1 cellular context compared by ENCODE assay signal in the genomic region with DNA sequence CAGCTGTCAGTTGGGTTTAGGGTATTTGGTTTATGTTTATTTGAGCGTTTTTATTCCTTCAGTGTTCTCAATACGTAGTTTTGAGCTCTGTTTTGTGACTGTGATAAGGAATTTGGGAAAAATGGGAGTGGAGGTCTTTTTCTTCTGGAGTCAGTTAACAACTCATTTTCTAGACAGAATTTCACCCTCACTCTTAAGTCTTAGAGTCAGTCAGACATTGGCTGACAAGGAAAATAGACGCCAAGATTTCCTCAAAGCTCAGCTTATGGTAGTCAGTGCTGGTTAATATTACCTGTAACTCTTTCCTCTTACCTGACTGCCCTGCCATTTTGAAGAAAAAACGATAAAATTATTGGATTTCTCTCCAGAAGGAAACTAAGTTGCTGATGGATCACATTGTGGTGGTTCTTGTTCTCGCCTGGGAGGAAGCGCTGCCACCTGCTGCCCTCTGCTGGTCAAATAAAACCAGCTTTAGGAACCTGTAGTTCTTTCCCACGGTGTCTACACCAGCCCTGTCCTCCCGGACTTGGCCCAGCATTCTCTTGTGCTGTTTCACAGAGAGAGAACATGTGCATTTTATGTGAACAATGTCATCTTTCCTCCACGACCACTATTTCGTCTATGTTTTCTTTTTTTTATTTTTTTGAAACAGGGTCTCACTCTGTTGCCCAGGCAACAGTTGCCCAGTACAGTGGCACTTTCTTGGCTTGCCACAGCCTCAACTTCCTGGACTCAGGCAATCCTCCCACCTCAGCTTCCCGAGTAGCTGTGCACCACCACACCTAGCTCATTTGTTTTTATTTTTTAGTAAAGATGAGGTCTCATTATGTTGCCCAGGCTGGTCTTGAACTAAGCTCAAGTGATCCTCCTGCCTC.
A peak's percentile ranks its signal among the peaks of the same experiment; 100 is the strongest.
TF ChIP-seq lines count a peak whose summit lies in the region.

No MANE protein-coding gene starts in this region.

TF ChIP-seq in HepG2, 621 proteins besides CTCF, POLR2A, EP300 and RAD21 (continued from another document and continues in another):
- TF ChIP-seq SNAI1 (CRISPR knock-in tag; IDR thresholded peaks at IDR 0.05; ENCODE audit: borderline replicate concordance) (no peak), ZNF3 (CRISPR knock-in tag; IDR thresholded peaks at IDR 0.05) (no peak), KMT2B (CRISPR knock-in tag; IDR thresholded peaks at IDR 0.05) (no peak), ZNF558 (CRISPR knock-in tag; IDR thresholded peaks at IDR 0.05; ENCODE audit: borderline replicate concordance) (no peak), MEF2D (CRISPR knock-in tag; IDR thresholded peaks at IDR 0.05) (0 out of 2 replicates have a peak, but pooled peaks have one; percentile 43), DMAP1 (CRISPR knock-in tag; IDR thresholded peaks at IDR 0.05) (no peak), CEBPG (CRISPR knock-in tag; IDR thresholded peaks at IDR 0.05) (0 out of 2 replicates have a peak, but pooled peaks have one; percentile 11), NR2F1 (CRISPR knock-in tag; IDR thresholded peaks at IDR 0.05) (0 out of 4 replicates have a peak, but pooled peaks of 1 of the 2 experiments have one; percentile 23), ZNF431 (CRISPR knock-in tag; IDR thresholded peaks at IDR 0.05; ENCODE audit: borderline replicate concordance, low read depth) (no peak), ZNF841 (CRISPR knock-in tag; IDR thresholded peaks at IDR 0.05; ENCODE audit: borderline replicate concordance) (no peak), ZNF260 (CRISPR knock-in tag; IDR thresholded peaks at IDR 0.05; ENCODE audit: borderline replicate concordance, low read depth) (no peak), ZEB1 (IDR thresholded peaks at IDR 0.05; ENCODE audit: insufficient replicate concordance, low read depth) (peak; percentile 38), DNMT3B (CRISPR knock-in tag; conservative IDR thresholded peaks at IDR 0.05) (no peak), FOSL1 (CRISPR knock-in tag; IDR thresholded peaks at IDR 0.05; ENCODE audit: borderline replicate concordance) (no peak), FOSL2 (CRISPR knock-in tag; IDR thresholded peaks at IDR 0.05) (peak; percentile 27; the same call in 1 of the 2 replicates), SOX6 (IDR thresholded peaks at IDR 0.05) (no peak), SOX6 (CRISPR knock-in tag; IDR thresholded peaks at IDR 0.05) (no peak), ZNF766 (CRISPR knock-in tag; IDR thresholded peaks at IDR 0.05; ENCODE audit: borderline replicate concordance) (no peak; the same call in 1 of the 2 replicates), ZNF614 (CRISPR knock-in tag; IDR thresholded peaks at IDR 0.05; ENCODE audit: borderline replicate concordance) (peak; percentile 40; the same call in 1 of the 2 replicates), HIVEP1 (CRISPR knock-in tag; IDR thresholded peaks at IDR 0.05) (no peak), ZNF263 (CRISPR knock-in tag; IDR thresholded peaks at IDR 0.05) (no peak), SMAD9 (CRISPR knock-in tag; IDR thresholded peaks at IDR 0.05) (no peak), ZNF703 (CRISPR knock-in tag; IDR thresholded peaks at IDR 0.05; ENCODE audit: borderline replicate concordance) (no peak), YEATS4 (CRISPR knock-in tag; IDR thresholded peaks at IDR 0.05; ENCODE audit: borderline replicate concordance) (peak; percentile 33; the same call in 1 of the 2 replicates), SP140L (CRISPR knock-in tag; IDR thresholded peaks at IDR 0.05; ENCODE audit: borderline replicate concordance) (no peak), DNMT1 (CRISPR knock-in tag; IDR thresholded peaks at IDR 0.05) (no peak), FOXK2 (IDR thresholded peaks at IDR 0.05) (no peak), ISX (CRISPR knock-in tag; conservative IDR thresholded peaks at IDR 0.05) (no peak), ZBTB8A (CRISPR knock-in tag; IDR thresholded peaks at IDR 0.05; ENCODE audit: borderline replicate concordance, low read depth) (no peak), HOXA3 (CRISPR knock-in tag; IDR thresholded peaks at IDR 0.05) (peak; percentile 32; the same call in 1 of the 2 replicates)
- TF ChIP-seq, protein P1, sequence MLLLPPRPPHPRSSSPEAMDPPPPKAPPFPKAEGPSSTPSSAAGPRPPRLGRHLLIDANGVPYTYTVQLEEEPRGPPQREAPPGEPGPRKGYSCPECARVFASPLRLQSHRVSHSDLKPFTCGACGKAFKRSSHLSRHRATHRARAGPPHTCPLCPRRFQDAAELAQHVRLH (CRISPR knock-in tag; IDR thresholded peaks at IDR 0.05; ENCODE audit: borderline replicate concordance, low read depth), result 0 out of 2 replicates have a peak, but pooled peaks have one; percentile 55
- TF ChIP-seq, protein P2, sequence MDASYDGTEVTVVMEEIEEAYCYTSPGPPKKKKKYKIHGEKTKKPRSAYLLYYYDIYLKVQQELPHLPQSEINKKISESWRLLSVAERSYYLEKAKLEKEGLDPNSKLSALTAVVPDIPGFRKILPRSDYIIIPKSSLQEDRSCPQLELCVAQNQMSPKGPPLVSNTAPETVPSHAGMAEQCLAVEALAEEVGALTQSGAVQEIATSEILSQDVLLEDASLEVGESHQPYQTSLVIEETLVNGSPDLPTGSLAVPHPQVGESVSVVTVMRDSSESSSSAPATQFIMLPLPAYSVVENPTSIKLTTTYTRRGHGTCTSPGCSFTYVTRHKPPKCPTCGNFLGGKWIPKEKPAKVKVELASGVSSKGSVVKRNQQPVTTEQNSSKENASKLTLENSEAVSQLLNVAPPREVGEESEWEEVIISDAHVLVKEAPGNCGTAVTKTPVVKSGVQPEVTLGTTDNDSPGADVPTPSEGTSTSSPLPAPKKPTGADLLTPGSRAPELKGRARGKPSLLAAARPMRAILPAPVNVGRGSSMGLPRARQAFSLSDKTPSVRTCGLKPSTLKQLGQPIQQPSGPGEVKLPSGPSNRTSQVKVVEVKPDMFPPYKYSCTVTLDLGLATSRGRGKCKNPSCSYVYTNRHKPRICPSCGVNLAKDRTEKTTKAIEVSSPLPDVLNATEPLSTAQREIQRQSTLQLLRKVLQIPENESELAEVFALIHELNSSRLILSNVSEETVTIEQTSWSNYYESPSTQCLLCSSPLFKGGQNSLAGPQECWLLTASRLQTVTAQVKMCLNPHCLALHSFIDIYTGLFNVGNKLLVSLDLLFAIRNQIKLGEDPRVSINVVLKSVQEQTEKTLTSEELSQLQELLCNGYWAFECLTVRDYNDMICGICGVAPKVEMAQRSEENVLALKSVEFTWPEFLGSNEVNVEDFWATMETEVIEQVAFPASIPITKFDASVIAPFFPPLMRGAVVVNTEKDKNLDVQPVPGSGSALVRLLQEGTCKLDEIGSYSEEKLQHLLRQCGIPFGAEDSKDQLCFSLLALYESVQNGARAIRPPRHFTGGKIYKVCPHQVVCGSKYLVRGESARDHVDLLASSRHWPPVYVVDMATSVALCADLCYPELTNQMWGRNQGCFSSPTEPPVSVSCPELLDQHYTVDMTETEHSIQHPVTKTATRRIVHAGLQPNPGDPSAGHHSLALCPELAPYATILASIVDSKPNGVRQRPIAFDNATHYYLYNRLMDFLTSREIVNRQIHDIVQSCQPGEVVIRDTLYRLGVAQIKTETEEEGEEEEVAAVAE (CRISPR knock-in tag; IDR thresholded peaks at IDR 0.05; ENCODE audit: borderline replicate concordance), result no peak
- TF ChIP-seq, protein P3, sequence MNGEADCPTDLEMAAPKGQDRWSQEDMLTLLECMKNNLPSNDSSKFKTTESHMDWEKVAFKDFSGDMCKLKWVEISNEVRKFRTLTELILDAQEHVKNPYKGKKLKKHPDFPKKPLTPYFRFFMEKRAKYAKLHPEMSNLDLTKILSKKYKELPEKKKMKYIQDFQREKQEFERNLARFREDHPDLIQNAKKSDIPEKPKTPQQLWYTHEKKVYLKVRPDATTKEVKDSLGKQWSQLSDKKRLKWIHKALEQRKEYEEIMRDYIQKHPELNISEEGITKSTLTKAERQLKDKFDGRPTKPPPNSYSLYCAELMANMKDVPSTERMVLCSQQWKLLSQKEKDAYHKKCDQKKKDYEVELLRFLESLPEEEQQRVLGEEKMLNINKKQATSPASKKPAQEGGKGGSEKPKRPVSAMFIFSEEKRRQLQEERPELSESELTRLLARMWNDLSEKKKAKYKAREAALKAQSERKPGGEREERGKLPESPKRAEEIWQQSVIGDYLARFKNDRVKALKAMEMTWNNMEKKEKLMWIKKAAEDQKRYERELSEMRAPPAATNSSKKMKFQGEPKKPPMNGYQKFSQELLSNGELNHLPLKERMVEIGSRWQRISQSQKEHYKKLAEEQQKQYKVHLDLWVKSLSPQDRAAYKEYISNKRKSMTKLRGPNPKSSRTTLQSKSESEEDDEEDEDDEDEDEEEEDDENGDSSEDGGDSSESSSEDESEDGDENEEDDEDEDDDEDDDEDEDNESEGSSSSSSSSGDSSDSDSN (CRISPR knock-in tag; IDR thresholded peaks at IDR 0.05), result no peak
- TF ChIP-seq, protein P4, sequence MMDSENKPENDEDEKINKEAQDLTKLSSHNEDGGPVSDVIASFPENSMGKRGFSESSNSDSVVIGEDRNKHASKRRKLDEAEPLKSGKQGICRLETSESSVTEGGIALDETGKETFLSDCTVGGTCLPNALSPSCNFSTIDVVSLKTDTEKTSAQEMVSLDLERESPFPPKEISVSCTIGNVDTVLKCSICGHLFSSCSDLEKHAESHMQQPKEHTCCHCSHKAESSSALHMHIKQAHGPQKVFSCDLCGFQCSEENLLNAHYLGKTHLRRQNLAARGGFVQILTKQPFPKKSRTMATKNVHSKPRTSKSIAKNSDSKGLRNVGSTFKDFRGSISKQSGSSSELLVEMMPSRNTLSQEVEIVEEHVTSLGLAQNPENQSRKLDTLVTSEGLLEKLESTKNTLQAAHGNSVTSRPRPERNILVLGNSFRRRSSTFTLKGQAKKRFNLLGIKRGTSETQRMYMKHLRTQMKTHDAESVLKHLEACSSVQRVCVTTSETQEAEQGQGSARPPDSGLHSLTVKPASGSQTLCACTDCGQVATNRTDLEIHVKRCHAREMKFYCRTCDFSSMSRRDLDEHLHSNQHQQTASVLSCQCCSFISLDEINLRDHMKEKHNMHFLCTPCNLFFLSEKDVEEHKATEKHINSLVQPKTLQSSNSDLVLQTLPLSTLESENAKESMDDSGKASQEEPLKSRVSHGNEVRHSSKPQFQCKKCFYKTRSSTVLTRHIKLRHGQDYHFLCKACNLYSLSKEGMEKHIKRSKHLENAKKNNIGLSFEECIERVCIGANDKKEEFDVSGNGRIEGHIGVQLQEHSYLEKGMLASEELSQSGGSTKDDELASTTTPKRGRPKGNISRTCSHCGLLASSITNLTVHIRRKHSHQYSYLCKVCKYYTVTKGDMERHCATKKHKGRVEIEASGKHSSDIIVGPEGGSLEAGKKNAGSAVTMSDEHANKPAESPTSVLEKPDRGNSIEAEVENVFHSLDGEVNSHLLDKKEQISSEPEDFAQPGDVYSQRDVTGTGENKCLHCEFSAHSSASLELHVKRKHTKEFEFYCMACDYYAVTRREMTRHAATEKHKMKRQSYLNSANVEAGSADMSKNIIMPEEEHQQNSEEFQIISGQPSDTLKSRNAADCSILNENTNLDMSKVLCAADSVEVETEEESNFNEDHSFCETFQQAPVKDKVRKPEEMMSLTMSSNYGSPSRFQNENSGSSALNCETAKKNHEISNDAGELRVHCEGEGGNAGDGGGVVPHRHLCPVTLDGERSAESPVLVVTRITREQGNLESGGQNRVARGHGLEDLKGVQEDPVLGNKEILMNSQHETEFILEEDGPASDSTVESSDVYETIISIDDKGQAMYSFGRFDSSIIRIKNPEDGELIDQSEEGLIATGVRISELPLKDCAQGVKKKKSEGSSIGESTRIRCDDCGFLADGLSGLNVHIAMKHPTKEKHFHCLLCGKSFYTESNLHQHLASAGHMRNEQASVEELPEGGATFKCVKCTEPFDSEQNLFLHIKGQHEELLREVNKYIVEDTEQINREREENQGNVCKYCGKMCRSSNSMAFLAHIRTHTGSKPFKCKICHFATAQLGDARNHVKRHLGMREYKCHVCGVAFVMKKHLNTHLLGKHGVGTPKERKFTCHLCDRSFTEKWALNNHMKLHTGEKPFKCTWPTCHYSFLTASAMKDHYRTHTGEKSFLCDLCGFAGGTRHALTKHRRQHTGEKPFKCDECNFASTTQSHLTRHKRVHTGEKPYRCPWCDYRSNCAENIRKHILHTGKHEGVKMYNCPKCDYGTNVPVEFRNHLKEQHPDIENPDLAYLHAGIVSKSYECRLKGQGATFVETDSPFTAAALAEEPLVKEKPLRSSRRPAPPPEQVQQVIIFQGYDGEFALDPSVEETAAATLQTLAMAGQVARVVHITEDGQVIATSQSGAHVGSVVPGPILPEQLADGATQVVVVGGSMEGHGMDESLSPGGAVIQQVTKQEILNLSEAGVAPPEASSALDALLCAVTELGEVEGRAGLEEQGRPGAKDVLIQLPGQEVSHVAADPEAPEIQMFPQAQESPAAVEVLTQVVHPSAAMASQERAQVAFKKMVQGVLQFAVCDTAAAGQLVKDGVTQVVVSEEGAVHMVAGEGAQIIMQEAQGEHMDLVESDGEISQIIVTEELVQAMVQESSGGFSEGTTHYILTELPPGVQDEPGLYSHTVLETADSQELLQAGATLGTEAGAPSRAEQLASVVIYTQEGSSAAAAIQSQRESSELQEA (CRISPR knock-in tag; IDR thresholded peaks at IDR 0.05; ENCODE audit: not compliant biosample characterization), result no peak
- TF ChIP-seq, protein P5, sequence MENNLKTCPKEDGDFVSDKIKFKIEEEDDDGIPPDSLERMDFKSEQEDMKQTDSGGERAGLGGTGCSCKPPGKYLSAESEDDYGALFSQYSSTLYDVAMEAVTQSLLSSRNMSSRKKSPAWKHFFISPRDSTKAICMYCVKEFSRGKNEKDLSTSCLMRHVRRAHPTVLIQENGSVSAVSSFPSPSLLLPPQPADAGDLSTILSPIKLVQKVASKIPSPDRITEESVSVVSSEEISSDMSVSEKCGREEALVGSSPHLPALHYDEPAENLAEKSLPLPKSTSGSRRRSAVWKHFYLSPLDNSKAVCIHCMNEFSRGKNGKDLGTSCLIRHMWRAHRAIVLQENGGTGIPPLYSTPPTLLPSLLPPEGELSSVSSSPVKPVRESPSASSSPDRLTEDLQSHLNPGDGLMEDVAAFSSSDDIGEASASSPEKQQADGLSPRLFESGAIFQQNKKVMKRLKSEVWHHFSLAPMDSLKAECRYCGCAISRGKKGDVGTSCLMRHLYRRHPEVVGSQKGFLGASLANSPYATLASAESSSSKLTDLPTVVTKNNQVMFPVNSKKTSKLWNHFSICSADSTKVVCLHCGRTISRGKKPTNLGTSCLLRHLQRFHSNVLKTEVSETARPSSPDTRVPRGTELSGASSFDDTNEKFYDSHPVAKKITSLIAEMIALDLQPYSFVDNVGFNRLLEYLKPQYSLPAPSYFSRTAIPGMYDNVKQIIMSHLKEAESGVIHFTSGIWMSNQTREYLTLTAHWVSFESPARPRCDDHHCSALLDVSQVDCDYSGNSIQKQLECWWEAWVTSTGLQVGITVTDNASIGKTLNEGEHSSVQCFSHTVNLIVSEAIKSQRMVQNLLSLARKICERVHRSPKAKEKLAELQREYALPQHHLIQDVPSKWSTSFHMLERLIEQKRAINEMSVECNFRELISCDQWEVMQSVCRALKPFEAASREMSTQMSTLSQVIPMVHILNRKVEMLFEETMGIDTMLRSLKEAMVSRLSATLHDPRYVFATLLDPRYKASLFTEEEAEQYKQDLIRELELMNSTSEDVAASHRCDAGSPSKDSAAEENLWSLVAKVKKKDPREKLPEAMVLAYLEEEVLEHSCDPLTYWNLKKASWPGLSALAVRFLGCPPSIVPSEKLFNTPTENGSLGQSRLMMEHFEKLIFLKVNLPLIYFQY (CRISPR knock-in tag; IDR thresholded peaks at IDR 0.05; ENCODE audit: borderline replicate concordance), result no peak
